ENCODE assay signal across 8 cellular contexts in the genomic region with DNA sequence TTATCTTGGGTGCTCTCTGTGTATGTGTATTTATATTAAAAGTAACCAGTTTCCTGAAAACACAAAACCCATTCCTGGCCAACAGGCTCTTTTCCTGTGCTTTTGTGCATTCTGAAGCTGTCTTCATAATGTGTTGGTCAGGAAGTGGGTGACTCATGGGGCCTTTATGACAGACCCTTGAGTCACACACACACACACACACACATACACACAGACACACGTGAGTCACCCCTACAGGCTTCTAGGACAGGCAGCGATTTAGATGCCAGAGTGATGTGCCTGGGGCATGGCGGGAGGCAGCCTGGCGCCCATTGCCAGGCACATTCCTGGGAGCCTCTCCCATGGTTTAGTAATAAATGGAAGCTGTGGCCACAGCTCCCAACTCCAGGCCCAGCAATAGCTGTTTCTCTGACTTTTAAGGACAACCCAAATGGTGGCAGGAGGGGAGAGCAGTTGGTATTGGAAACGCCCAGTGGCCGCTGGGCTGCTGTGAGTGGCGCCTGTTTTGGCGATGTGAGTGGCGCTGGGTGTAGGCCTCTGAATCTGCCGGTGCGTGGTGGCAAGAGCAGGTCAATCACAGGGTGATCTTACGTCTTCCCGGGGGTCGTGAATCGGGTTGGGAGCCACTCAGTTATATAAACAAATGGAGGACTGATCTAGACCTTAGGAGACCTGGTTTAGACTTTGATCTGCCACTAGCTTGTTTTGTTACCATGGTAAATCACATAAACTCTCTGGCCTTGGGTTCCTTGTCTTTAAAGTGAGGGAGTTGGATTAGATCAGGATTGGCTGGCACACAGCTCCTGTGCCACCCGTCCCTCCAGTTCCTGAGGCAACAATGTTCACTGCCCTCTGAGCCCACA.
A peak's percentile ranks its signal among the peaks of the same experiment; 100 is the strongest.
DNase-seq lines count a peak whose midpoint lies in the region; ATAC-seq and TF ChIP-seq lines count a peak whose summit lies in the region.

No MANE protein-coding gene starts in this region.

- H3K36me3 Mint-ChIP-seq in endodermal cell (ENCODE audit: low read depth) = no peaks in the 10 kb centered on the region

- H4K20me1 ChIP-seq in BLaER1 treated with 17β-estradiol and CSF1 and Interleukin-3, amounts not matched to agents 10 nM and 100 nM = no peaks in the 10 kb centered on the region
- H4K20me1 ChIP-seq in fibroblast of lung (ENCODE audit: control insufficient read depth, extremely low read depth, insufficient read depth, low read length) = no peaks in the 10 kb centered on the region

- H3K9me3 Mint-ChIP-seq in endodermal cell = no peaks in the 10 kb centered on the region

- no peaks in the 10 kb centered on the region for H3K27me3 ChIP-seq in BLaER1 treated with 17β-estradiol and CSF1 and Interleukin-3, amounts not matched to agents 10 nM and 100 nM
- no peaks in the 10 kb centered on the region for H3K27me3 ChIP-seq in fibroblast of lung (ENCODE audit: control insufficient read depth, insufficient read depth, low read length)
- no peaks in the 10 kb centered on the region for H3K27me3 ChIP-seq in endodermal cell (ENCODE audit: control insufficient read depth, insufficient read depth, low read length, poor library complexity, severe bottlenecking)

- no peak overlapping the region for H2AFZ ChIP-seq in fibroblast of lung (ENCODE audit: low read length)

- no peak overlapping the region for H3K27ac Mint-ChIP-seq in endodermal cell

- no peak for ATAC-seq in GM18520 (IDR thresholded peaks at IDR 0.05; ENCODE audit: unreplicated experiment)
- no peak for ATAC-seq in HG03442 (IDR thresholded peaks at IDR 0.05; ENCODE audit: unreplicated experiment)

- H3K4me3 Mint-ChIP-seq in endodermal cell = no peak overlapping the region

- H3K4me1 ChIP-seq in BLaER1 treated with 17β-estradiol and CSF1 and Interleukin-3, amounts not matched to agents 10 nM and 100 nM = peaks cover 16 to 54% (median 31%) of the 10 kb centered on the region in 10 experiments; a peak in 19 of 20 replicates
- H3K4me1 ChIP-seq in fibroblast of lung (ENCODE audit: control insufficient read depth, extremely low read depth, insufficient read depth, low read length) (peaks cover 33% of the 10 kb centered on the region), endodermal cell (ENCODE audit: control insufficient read depth, insufficient read depth, low read length) (no peaks in the 10 kb centered on the region)

- peaks cover 12% of the 10 kb centered on the region for H3K4me1 Mint-ChIP-seq in endodermal cell

- peak; percentile 100 for DNase-seq in LHCN-M2 (ENCODE audit: low read depth)
- DNase-seq in activated CD8-positive, alpha-beta memory T cell treated with anti-CD3 and anti-CD28 coated beads, Interleukin-2, amount 50 U/mL, for 24 hours (ENCODE audit: extremely low read depth) = peak; percentile 14
- peak; percentile 100 for DNase-seq in fibroblast of lung (ENCODE audit: low read depth in 2 of 2)
- DNase-seq in retinal pigment epithelial cell (ENCODE audit: low read depth) = peak; percentile 97
- no peak for DNase-seq in endodermal cell

- H3K9ac ChIP-seq in BLaER1 treated with 17β-estradiol and CSF1 and Interleukin-3, amounts not matched to agents 10 nM and 100 nM = no peak overlapping the region
- H3K9ac ChIP-seq in fibroblast of lung (ENCODE audit: insufficient read depth, low read length) (no peak overlapping the region), endodermal cell (ENCODE audit: extremely low read depth, low read length, poor library complexity, severe bottlenecking) (no peak overlapping the region)

- peak overlapping the region; percentile 30 to 80 (median 49) for H3K4me2 ChIP-seq in BLaER1 treated with 17β-estradiol and CSF1 and Interleukin-3, amounts not matched to agents 10 nM and 100 nM
- H3K4me2 ChIP-seq in fibroblast of lung (ENCODE audit: extremely low read depth, insufficient read depth, low read length) = no peak overlapping the region

- H3K9me3 ChIP-seq in BLaER1 treated with 17β-estradiol and CSF1 and Interleukin-3, amounts not matched to agents 10 nM and 100 nM (replicated peaks in 1 of 11) = peaks cover 0 to 19% (median 5%) of the 10 kb centered on the region in 11 experiments; a peak in 9 of 22 replicates
- H3K9me3 ChIP-seq in fibroblast of lung (ENCODE audit: control insufficient read depth, insufficient read depth, low read depth, low read length) (no peaks in the 10 kb centered on the region), endodermal cell (ENCODE audit: control insufficient read depth, low read length) (no peaks in the 10 kb centered on the region)

- WGBS in endodermal cell (ENCODE audit: insufficient coverage in 1 of 2, insufficient read length in 1 of 2), 2 experiments = 79 to 80% methylated on average over 9 to 16 of the region's 16 CpGs

- no peaks in the 10 kb centered on the region for H3K79me2 ChIP-seq in fibroblast of lung (ENCODE audit: control insufficient read depth, insufficient read depth, low read length)

- no peak overlapping the region for H3K4me3 ChIP-seq in BLaER1 treated with 17β-estradiol and CSF1 and Interleukin-3, amounts not matched to agents 10 nM and 100 nM
- H3K4me3 ChIP-seq in fibroblast of lung (replicated peaks in 1 of 4; ENCODE audit: control extremely low read depth in 1 of 4, insufficient read depth in 1 of 4, low read depth in 3 of 4, low read length in 4 of 4) (no peak overlapping the region), retinal pigment epithelial cell (ENCODE audit: low read length) (no peak overlapping the region), endodermal cell (ENCODE audit: low read length) (no peak overlapping the region)

- peak overlapping the region in 5 of 11 experiments; percentile 6 to 51 (median 42); a peak in 7 of 22 replicates for H3K27ac ChIP-seq in BLaER1 treated with 17β-estradiol and CSF1 and Interleukin-3, amounts not matched to agents 10 nM and 100 nM
- H3K27ac ChIP-seq in fibroblast of lung (ENCODE audit: insufficient read depth, low read length) = peak overlapping the region; percentile 73
- H3K27ac ChIP-seq in endodermal cell (ENCODE audit: low read depth, low read length) = no peak overlapping the region

- H3K36me3 ChIP-seq in BLaER1 treated with 17β-estradiol and CSF1 and Interleukin-3, amounts not matched to agents 10 nM and 100 nM = no peaks in the 10 kb centered on the region
- H3K36me3 ChIP-seq in fibroblast of lung (ENCODE audit: control insufficient read depth, insufficient read depth, low read length) = no peaks in the 10 kb centered on the region
- H3K36me3 ChIP-seq in endodermal cell (ENCODE audit: control insufficient read depth, insufficient read depth, low read length) = no peaks in the 10 kb centered on the region

- TF ChIP-seq CTCF in fibroblast of lung (conservative IDR thresholded peaks at IDR 0.05 in 1 of 2, IDR thresholded peaks at IDR 0.05 in 1 of 2; ENCODE audit: low read depth in 1 of 2, low read length in 2 of 2) (no peak), retinal pigment epithelial cell (conservative IDR thresholded peaks at IDR 0.05; ENCODE audit: low read depth, low read length) (no peak), endodermal cell (conservative IDR thresholded peaks at IDR 0.05) (no peak)

- peaks cover 12% of the 10 kb centered on the region for H3K27me3 Mint-ChIP-seq in endodermal cell (ENCODE audit: insufficient read depth)
